Comparison of ENCODE assay signal across 1 cellular context in the genomic region with DNA sequence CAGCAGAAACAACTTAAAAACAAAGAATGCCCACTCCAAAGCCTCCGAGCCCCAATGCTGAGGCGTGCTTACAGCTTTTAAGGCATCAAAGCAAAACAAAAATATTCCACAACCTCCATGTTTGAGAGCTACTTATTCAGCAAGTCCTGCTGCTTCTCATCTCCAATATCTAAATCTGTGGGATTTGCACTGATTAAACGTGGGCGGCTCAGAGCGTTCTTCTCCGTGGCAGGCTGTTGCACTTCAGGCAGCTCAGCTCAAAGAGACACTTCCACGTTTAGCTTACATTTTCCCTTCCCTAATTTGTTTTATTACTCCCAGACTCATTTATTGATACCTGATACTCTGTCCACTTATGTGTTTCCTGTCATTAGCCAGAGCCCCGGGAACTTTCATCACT.
TF ChIP-seq lines count a peak whose summit lies in the region.

No MANE protein-coding gene starts in this region.

TF ChIP-seq in HEK293, 187 proteins besides CTCF, POLR2A, EP300 and RAD21 (continues in another document):
- no peak for TF ChIP-seq PRDM10 (tag by site-specific recombination; IDR thresholded peaks at IDR 0.05)
- TF ChIP-seq, protein P1, sequence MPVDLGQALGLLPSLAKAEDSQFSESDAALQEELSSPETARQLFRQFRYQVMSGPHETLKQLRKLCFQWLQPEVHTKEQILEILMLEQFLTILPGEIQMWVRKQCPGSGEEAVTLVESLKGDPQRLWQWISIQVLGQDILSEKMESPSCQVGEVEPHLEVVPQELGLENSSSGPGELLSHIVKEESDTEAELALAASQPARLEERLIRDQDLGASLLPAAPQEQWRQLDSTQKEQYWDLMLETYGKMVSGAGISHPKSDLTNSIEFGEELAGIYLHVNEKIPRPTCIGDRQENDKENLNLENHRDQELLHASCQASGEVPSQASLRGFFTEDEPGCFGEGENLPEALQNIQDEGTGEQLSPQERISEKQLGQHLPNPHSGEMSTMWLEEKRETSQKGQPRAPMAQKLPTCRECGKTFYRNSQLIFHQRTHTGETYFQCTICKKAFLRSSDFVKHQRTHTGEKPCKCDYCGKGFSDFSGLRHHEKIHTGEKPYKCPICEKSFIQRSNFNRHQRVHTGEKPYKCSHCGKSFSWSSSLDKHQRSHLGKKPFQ (tag by site-specific recombination; IDR thresholded peaks at IDR 0.05) = no peak
- TF ChIP-seq ZNF561 (tag by site-specific recombination; IDR thresholded peaks at IDR 0.05; ENCODE audit: borderline replicate concordance) = no peak
- no peak for TF ChIP-seq ZNF114 (tag by site-specific recombination; IDR thresholded peaks at IDR 0.05)
- no peak for TF ChIP-seq ZNF24 (tag by site-specific recombination; IDR thresholded peaks at IDR 0.05)
- TF ChIP-seq ZNF391 (tag by site-specific recombination; IDR thresholded peaks at IDR 0.05; ENCODE audit: borderline replicate concordance, low read depth) = no peak
- 0 out of 2 replicates have a peak, but pooled peaks have one; percentile 21 for TF ChIP-seq ZBTB17 (tag by site-specific recombination; IDR thresholded peaks at IDR 0.05)
- no peak for TF ChIP-seq ZNF174 (tag by site-specific recombination; IDR thresholded peaks at IDR 0.05)
- TF ChIP-seq SCRT2 (tag by site-specific recombination; IDR thresholded peaks at IDR 0.05) = peak; percentile 52
- TF ChIP-seq ZFP69B (tag by site-specific recombination; IDR thresholded peaks at IDR 0.05) = no peak
- TF ChIP-seq ZNF701 (tag by site-specific recombination; IDR thresholded peaks at IDR 0.05) = no peak
- no peak for TF ChIP-seq ZBTB48 (tag by site-specific recombination; IDR thresholded peaks at IDR 0.05)
- TF ChIP-seq ZNF302 (tag by site-specific recombination; IDR thresholded peaks at IDR 0.05; ENCODE audit: low read depth) = no peak
- no peak for TF ChIP-seq ZNF707 (tag by site-specific recombination; IDR thresholded peaks at IDR 0.05)
- TF ChIP-seq ATF2 (tag by site-specific recombination; IDR thresholded peaks at IDR 0.05; ENCODE audit: low read depth) = no peak
- no peak for TF ChIP-seq YY1 (tag by site-specific recombination; IDR thresholded peaks at IDR 0.05)
- TF ChIP-seq ZNF10 (tag by site-specific recombination; IDR thresholded peaks at IDR 0.05) = no peak
- no peak for TF ChIP-seq ZNF280D (tag by site-specific recombination; IDR thresholded peaks at IDR 0.05)
- no peak for TF ChIP-seq ZNF558 (tag by site-specific recombination; IDR thresholded peaks at IDR 0.05)
- no peak for TF ChIP-seq ZFP41 (tag by site-specific recombination; IDR thresholded peaks at IDR 0.05; ENCODE audit: borderline replicate concordance)
- no peak; the same call in 1 of the 2 replicates for TF ChIP-seq HIC1 (tag by site-specific recombination; IDR thresholded peaks at IDR 0.05)
- TF ChIP-seq, protein P2, sequence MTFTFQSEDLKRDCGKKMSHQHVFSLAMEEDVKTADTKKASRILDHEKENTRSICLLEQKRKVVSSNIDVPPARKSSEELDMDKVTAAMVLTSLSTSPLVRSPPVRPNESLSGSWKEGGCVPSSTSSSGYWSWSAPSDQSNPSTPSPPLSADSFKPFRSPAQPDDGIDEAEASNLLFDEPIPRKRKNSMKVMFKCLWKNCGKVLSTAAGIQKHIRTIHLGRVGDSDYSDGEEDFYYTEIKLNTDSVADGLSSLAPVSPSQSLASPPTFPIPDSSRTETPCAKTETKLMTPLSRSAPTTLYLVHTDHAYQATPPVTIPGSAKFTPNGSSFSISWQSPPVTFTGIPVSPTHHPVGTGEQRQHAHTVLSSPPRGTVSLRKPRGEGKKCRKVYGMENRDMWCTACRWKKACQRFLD (tag by site-specific recombination; IDR thresholded peaks at IDR 0.05) = no peak
- no peak for TF ChIP-seq HOXD13 (CRISPR knock-in tag; IDR thresholded peaks at IDR 0.05; ENCODE audit: borderline replicate concordance)
- TF ChIP-seq MZF1 (tag by site-specific recombination; IDR thresholded peaks at IDR 0.05; ENCODE audit: borderline replicate concordance) = no peak
- TF ChIP-seq EGR2 (tag by site-specific recombination; IDR thresholded peaks at IDR 0.05; ENCODE audit: low read depth) = 0 out of 2 replicates have a peak, but pooled peaks have one; percentile 13
- TF ChIP-seq FEZF1 (tag by site-specific recombination; IDR thresholded peaks at IDR 0.05) = no peak
- TF ChIP-seq, protein P3, sequence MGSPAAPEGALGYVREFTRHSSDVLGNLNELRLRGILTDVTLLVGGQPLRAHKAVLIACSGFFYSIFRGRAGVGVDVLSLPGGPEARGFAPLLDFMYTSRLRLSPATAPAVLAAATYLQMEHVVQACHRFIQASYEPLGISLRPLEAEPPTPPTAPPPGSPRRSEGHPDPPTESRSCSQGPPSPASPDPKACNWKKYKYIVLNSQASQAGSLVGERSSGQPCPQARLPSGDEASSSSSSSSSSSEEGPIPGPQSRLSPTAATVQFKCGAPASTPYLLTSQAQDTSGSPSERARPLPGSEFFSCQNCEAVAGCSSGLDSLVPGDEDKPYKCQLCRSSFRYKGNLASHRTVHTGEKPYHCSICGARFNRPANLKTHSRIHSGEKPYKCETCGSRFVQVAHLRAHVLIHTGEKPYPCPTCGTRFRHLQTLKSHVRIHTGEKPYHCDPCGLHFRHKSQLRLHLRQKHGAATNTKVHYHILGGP (tag by site-specific recombination; IDR thresholded peaks at IDR 0.05) = no peak
- no peak for TF ChIP-seq ZNF776 (tag by site-specific recombination; IDR thresholded peaks at IDR 0.05; ENCODE audit: borderline replicate concordance)
- peak; percentile 63; the same call in 1 of the 2 replicates for TF ChIP-seq TRIM28 (IDR thresholded peaks at IDR 0.05; ENCODE audit: borderline replicate concordance, low read length)
- no peak for TF ChIP-seq ZNF37A (tag by site-specific recombination; IDR thresholded peaks at IDR 0.05)
- TF ChIP-seq ZNF416 (tag by site-specific recombination; IDR thresholded peaks at IDR 0.05) = no peak
- TF ChIP-seq ZNF184 (tag by site-specific recombination; IDR thresholded peaks at IDR 0.05) = no peak
- TF ChIP-seq ZNF560 (tag by site-specific recombination; IDR thresholded peaks at IDR 0.05; ENCODE audit: borderline replicate concordance) = no peak
- TF ChIP-seq GLI4 (tag by site-specific recombination; IDR thresholded peaks at IDR 0.05) = no peak
- TF ChIP-seq INSM2 (tag by site-specific recombination; IDR thresholded peaks at IDR 0.05) = no peak
- no peak for TF ChIP-seq GLI2 (tag by site-specific recombination; IDR thresholded peaks at IDR 0.05; ENCODE audit: borderline replicate concordance, low read depth)
- 0 out of 2 replicates have a peak, but pooled peaks have one; percentile 34 for TF ChIP-seq TCF7L2 (IDR thresholded peaks at IDR 0.05; ENCODE audit: borderline replicate concordance, low read depth, low read length)
- no peak for TF ChIP-seq ZSCAN16 (tag by site-specific recombination; IDR thresholded peaks at IDR 0.05)
- no peak for TF ChIP-seq ZNF514 (tag by site-specific recombination; IDR thresholded peaks at IDR 0.05)
- TF ChIP-seq ZNF529 (tag by site-specific recombination; IDR thresholded peaks at IDR 0.05; ENCODE audit: insufficient replicate concordance) = no peak
